ENCODE assay signal across 19 cellular contexts in the genomic region with DNA sequence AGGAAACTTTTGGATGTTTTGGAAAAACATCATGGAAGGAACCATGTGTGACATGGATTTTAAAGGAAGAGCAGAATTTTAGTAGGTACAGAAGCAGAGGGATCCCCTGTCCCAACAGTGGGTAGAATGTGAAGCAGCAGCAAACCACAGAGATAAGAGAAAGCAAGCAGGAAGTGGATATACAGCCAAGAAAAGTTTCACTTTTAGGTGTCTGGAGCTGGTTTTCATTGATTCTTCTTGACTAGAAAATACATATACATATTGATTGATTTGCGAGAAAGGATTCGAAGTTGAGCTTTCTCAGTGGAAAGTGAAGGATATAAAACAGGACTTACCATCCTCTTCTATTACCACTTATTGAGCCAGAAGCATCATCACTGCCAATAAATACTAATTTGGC.
DNase-seq lines count a peak whose midpoint lies in the region; ATAC-seq and TF ChIP-seq lines count a peak whose summit lies in the region.
"Had no signal": no experiment of that assay in that cellular context is flagged by ENCODE, and none has a peak within 500 bp of the region (broad histone marks: within the 10 kb centered on the region; RNA-seq: fewer than 3 reads in every experiment).

No MANE protein-coding gene starts in this region.

- CTCF ChIA-PET in mammary epithelial cell (lab: Charles Lee; ENCODE audit: low non-redundant PET) (no interaction called here), MCF 10A (lab: Yijun Ruan, JAX) (no interaction called here)

- no peak overlapping the region for H3K4ac ChIP-seq in mesenchymal stem cell (ENCODE audit: low read depth in 1 of 2, low read length in 2 of 2)

- no peak overlapping the region for H3K18ac ChIP-seq in mesenchymal stem cell (ENCODE audit: low read depth in 1 of 2, low read length in 2 of 2)

- no peaks in the 10 kb centered on the region for H3K36me3 ChIP-seq in mammary epithelial cell (ENCODE audit: insufficient read depth, low read length)
- no peaks in the 10 kb centered on the region for H3K36me3 ChIP-seq in mesenchymal stem cell (ENCODE audit: control insufficient read depth in 1 of 2, insufficient read depth in 2 of 2, low read depth in 1 of 2, low read length in 2 of 2)
- H3K36me3 ChIP-seq: tibial artery had no signal

- H2AFZ ChIP-seq in mammary epithelial cell (ENCODE audit: low read depth, low read length) (peak overlapping the region; percentile 40), mesenchymal stem cell (ENCODE audit: low read depth, low read length) (no peak overlapping the region)

- BruUV-seq in mammary epithelial cell (replicated peaks; lab: Mats Ljungman, UMichigan) (no TSS peak), MCF 10A (replicated peaks; lab: Mats Ljungman, UMichigan) (no TSS peak)

- H3K4me2 ChIP-seq in mammary epithelial cell (ENCODE audit: insufficient read depth, low read depth, low read length): no peak overlapping the region
- H3K4me2 ChIP-seq in mesenchymal stem cell (ENCODE audit: low read length, poor library complexity, severe bottlenecking): no peak overlapping the region

- POLR2A ChIA-PET in MCF 10A (lab: Yijun Ruan, JAX): interaction anchor here (1.3 kb wide), 1 partner anchor 36 kb away, joined by 3 read pairs; no protein-coding TSS in a partner anchor

- DNase-seq in mammary epithelial cell (no peak), MCF 10A (ENCODE audit: unreplicated experiment) (no peak), mesenchymal stem cell (peak; percentile 24), middle frontal gyrus (ENCODE audit: extremely low spot score, low spot score) (no peak), GM13977 (ENCODE audit: low spot score) (no peak)
- no peak for DNase-seq in stimulated activated CD8-positive, alpha-beta memory T cell treated with anti-CD3 and anti-CD28 coated beads, Interleukin-4, amount 100 ng/mL, for 48 hours
- DNase-seq: activated T-cell treated with anti-CD3 and anti-CD28 coated beads for 4 hours; CD8-positive, alpha-beta T cell; GDM1; KG1; mucosa of descending colon; NCI-H187; stimulated activated CD4-positive, alpha-beta T cell treated with anti-CD3 and anti-CD28 coated beads, Interleukin-15, amount 100 ng/mL, for 24 hours; tibial artery had no signal

- 94% methylated on average over 2 of the region's 2 CpGs for WGBS in mammary epithelial cell (ENCODE audit: low coverage, missing lambda C conversion rate)
- 92% methylated on average over 2 of the region's 2 CpGs for WGBS in mesenchymal stem cell

- no peaks in the 10 kb centered on the region for H3K36me3 Mint-ChIP-seq in MCF 10A (ENCODE audit: insufficient read depth, unreplicated experiment)
- H3K36me3 Mint-ChIP-seq: CD8-positive, alpha-beta T cell had no signal

- H2BK15ac ChIP-seq in mesenchymal stem cell (ENCODE audit: low read depth, poor library complexity, severe bottlenecking): no peak overlapping the region

- TF ChIP-seq CTCF in mammary epithelial cell (conservative IDR thresholded peaks at IDR 0.05 in 1 of 2, IDR thresholded peaks at IDR 0.05 in 1 of 2; ENCODE audit: extremely low read depth in 1 of 2, insufficient read depth in 1 of 2, low read depth in 1 of 2, low read length in 2 of 2) (no peak), MCF 10A (IDR thresholded peaks at IDR 0.05; ENCODE audit: unreplicated experiment) (no peak), GM13977 (IDR thresholded peaks at IDR 0.05; ENCODE audit: extremely low read depth, insufficient read depth, missing control alignments) (no peak)

- H3K4me1 ChIP-seq in mammary epithelial cell (ENCODE audit: insufficient read depth, low read length): peaks cover 13% of the 10 kb centered on the region
- no peaks in the 10 kb centered on the region for H3K4me1 ChIP-seq in mesenchymal stem cell (ENCODE audit: control insufficient read depth, insufficient read depth, low read depth, low read length)

- no peak overlapping the region for H2BK120ac ChIP-seq in mesenchymal stem cell (ENCODE audit: low read depth, low read length)

- no peak overlapping the region for H3K27ac Mint-ChIP-seq in MCF 10A (ENCODE audit: low read depth, unreplicated experiment)
- H3K27ac Mint-ChIP-seq: CD8-positive, alpha-beta T cell had no signal

- H3K9ac ChIP-seq in mammary epithelial cell (ENCODE audit: insufficient read depth, low read length) (no peak overlapping the region), mesenchymal stem cell (ENCODE audit: low read length) (no peak overlapping the region)

- no peak overlapping the region for H4K8ac ChIP-seq in mesenchymal stem cell (ENCODE audit: low read length)

- peak overlapping the region in 1 of 2 experiments; percentile 28 for H2BK12ac ChIP-seq in mesenchymal stem cell (ENCODE audit: low read length in 2 of 2)

- H3K27me3 Mint-ChIP-seq in MCF 10A (ENCODE audit: insufficient read depth, unreplicated experiment): no peaks in the 10 kb centered on the region

- ATAC-seq in GM21619 (IDR thresholded peaks at IDR 0.05; ENCODE audit: unreplicated experiment) (peak; percentile 44), HG03175 (IDR thresholded peaks at IDR 0.05; ENCODE audit: unreplicated experiment) (peak; percentile 50)
- ATAC-seq: activated CD4-positive, CD25-positive, alpha-beta regulatory T cell treated with anti-CD3 and anti-CD28 coated beads, Interleukin-2, amount 50 U/mL, for 24 hours; CD8-positive, alpha-beta T cell; mucosa of descending colon had no signal

- dilution Hi-C loops in mammary epithelial cell (cut with HindIII; ENCODE audit: low sequenced_read_pairs): no loop called here

- no peak overlapping the region for H3K4me3 Mint-ChIP-seq in MCF 10A (ENCODE audit: unreplicated experiment)
- H3K4me3 Mint-ChIP-seq: CD8-positive, alpha-beta T cell had no signal

- no peak overlapping the region for H2AK5ac ChIP-seq in mesenchymal stem cell (ENCODE audit: low read length, severe bottlenecking)

- H3K79me2 ChIP-seq in mammary epithelial cell (ENCODE audit: insufficient read depth, low read length): no peaks in the 10 kb centered on the region

- H3K14ac ChIP-seq in mesenchymal stem cell (ENCODE audit: low read length in 2 of 2): no peak overlapping the region

- H3K27ac ChIP-seq in mammary epithelial cell (ENCODE audit: insufficient read depth, low read depth, low read length) (no peak overlapping the region), mesenchymal stem cell (ENCODE audit: low read length, poor library complexity, severe bottlenecking) (no peak overlapping the region)
- H3K27ac ChIP-seq: 22Rv1, coronary artery, tibial artery had no signal

- no peak overlapping the region for H3K23ac ChIP-seq in mesenchymal stem cell (ENCODE audit: low read length in 2 of 2)

- H4K91ac ChIP-seq in mesenchymal stem cell (ENCODE audit: low read length): no peak overlapping the region

- in situ Hi-C loops in mammary epithelial cell (cut with MboI; ENCODE audit: low sequenced_read_pairs in 2 of 2) (no loop called here), GM13977 (cut with MboI; ENCODE audit: low pct_unique_long_range_greater_than_20kb, low sequenced_read_pairs, unreplicated experiment) (no loop called here)

- no peak overlapping the region for H2BK5ac ChIP-seq in mesenchymal stem cell (ENCODE audit: low read depth, low read length, poor library complexity, severe bottlenecking)

- H3K4me3 ChIP-seq in mammary epithelial cell (replicated peaks in 1 of 3; ENCODE audit: insufficient read depth in 1 of 3, low read depth in 2 of 3, low read length in 3 of 3) (no peak overlapping the region), mesenchymal stem cell (ENCODE audit: insufficient read depth in 1 of 2, low read depth in 1 of 2, low read length in 2 of 2) (no peak overlapping the region)
- H3K4me3 ChIP-seq: coronary artery, mucosa of descending colon, tibial artery had no signal

- H3K9me3 ChIP-seq in mammary epithelial cell (replicated peaks; ENCODE audit: insufficient read depth, low read length) (no peaks in the 10 kb centered on the region), mesenchymal stem cell (ENCODE audit: control insufficient read depth, low read length) (no peaks in the 10 kb centered on the region)
- H3K9me3 ChIP-seq: mucosa of descending colon, tibial artery had no signal

- H3K9me3 Mint-ChIP-seq in MCF 10A (ENCODE audit: unreplicated experiment): no peaks in the 10 kb centered on the region
- H3K9me3 Mint-ChIP-seq: CD8-positive, alpha-beta T cell had no signal

- peaks cover 6% of the 10 kb centered on the region for H3K4me1 Mint-ChIP-seq in MCF 10A (ENCODE audit: insufficient read depth, unreplicated experiment)

- H3K27me3 ChIP-seq in mammary epithelial cell (ENCODE audit: insufficient read depth, low read length) (no peaks in the 10 kb centered on the region), mesenchymal stem cell (ENCODE audit: control insufficient read depth in 1 of 2, insufficient read depth in 1 of 2, low read length in 2 of 2) (no peaks in the 10 kb centered on the region)
- H3K27me3 ChIP-seq: tibial artery had no signal

- no peaks in the 10 kb centered on the region for H4K20me1 ChIP-seq in mammary epithelial cell (ENCODE audit: insufficient read depth, low read length)

- intact Hi-C loops in mammary epithelial cell (cut with micrococcal nuclease) (loop anchor here (5.0 kb wide), 1 partner anchor 38 kb away; no protein-coding TSS in a partner anchor), MCF 10A (cut with micrococcal nuclease) (no loop called here)

- no peaks in the 10 kb centered on the region for H3K79me1 ChIP-seq in mesenchymal stem cell (replicated peaks; ENCODE audit: low read length, poor library complexity, severe bottlenecking)
